1 cellular context compared by ENCODE assay signal in the genomic region with DNA sequence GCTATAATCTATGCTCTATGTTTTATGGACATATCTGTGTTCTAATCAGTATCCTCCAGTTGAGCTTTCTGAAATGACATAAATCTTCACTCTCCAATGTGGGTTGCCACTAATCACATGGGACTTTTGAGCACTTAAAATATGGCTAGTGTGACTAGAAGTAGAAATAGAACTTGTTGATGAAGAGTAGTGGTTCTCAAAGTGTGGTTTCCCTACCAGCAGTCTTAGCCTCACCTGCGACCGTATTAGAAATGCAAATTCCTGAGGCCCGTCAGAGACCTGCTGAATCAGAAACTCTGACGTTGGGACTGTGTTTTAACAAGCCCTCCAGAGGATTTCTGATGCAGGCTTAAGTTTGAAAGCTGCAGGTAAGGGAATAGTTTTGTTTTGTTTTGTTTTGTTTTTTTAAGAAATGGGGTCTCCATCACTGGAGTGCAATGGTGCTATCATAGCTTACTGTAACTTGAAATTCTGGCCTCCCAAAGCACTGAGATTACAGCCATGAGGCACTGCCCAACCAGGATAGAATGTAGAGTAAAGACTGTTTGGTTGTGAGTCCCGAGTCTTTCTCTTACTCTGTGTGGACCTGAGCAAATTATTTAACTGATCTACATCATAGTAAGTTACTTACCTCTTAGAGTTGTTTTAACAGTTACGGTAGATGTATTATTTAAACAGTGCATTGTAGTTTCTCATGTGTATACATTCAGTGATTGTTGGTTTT.
TF ChIP-seq lines count a peak whose summit lies in the region.

No MANE protein-coding gene starts in this region.

TF ChIP-seq in GM12878, 131 proteins besides CTCF, POLR2A, EP300 and RAD21 (continued from another document):
- TF ChIP-seq, protein P1, sequence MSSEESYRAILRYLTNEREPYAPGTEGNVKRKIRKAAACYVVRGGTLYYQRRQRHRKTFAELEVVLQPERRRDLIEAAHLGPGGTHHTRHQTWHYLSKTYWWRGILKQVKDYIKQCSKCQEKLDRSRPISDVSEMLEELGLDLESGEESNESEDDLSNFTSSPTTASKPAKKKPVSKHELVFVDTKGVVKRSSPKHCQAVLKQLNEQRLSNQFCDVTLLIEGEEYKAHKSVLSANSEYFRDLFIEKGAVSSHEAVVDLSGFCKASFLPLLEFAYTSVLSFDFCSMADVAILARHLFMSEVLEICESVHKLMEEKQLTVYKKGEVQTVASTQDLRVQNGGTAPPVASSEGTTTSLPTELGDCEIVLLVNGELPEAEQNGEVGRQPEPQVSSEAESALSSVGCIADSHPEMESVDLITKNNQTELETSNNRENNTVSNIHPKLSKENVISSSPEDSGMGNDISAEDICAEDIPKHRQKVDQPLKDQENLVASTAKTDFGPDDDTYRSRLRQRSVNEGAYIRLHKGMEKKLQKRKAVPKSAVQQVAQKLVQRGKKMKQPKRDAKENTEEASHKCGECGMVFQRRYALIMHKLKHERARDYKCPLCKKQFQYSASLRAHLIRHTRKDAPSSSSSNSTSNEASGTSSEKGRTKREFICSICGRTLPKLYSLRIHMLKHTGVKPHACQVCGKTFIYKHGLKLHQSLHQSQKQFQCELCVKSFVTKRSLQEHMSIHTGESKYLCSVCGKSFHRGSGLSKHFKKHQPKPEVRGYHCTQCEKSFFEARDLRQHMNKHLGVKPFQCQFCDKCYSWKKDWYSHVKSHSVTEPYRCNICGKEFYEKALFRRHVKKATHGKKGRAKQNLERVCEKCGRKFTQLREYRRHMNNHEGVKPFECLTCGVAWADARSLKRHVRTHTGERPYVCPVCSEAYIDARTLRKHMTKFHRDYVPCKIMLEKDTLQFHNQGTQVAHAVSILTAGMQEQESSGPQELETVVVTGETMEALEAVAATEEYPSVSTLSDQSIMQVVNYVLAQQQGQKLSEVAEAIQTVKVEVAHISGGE (CRISPR knock-in tag; IDR thresholded peaks at IDR 0.05): no peak
- TF ChIP-seq ZNF622 (IDR thresholded peaks at IDR 0.05): no peak
- TF ChIP-seq NBN (IDR thresholded peaks at IDR 0.05): peak; percentile 55
- peak; percentile 62; the same call in 1 of the 2 replicates for TF ChIP-seq CHD2 (IDR thresholded peaks at IDR 0.05; ENCODE audit: borderline replicate concordance, low read depth, low read length)
- no peak for TF ChIP-seq SMARCA5 (IDR thresholded peaks at IDR 0.05)
- TF ChIP-seq, protein P2, sequence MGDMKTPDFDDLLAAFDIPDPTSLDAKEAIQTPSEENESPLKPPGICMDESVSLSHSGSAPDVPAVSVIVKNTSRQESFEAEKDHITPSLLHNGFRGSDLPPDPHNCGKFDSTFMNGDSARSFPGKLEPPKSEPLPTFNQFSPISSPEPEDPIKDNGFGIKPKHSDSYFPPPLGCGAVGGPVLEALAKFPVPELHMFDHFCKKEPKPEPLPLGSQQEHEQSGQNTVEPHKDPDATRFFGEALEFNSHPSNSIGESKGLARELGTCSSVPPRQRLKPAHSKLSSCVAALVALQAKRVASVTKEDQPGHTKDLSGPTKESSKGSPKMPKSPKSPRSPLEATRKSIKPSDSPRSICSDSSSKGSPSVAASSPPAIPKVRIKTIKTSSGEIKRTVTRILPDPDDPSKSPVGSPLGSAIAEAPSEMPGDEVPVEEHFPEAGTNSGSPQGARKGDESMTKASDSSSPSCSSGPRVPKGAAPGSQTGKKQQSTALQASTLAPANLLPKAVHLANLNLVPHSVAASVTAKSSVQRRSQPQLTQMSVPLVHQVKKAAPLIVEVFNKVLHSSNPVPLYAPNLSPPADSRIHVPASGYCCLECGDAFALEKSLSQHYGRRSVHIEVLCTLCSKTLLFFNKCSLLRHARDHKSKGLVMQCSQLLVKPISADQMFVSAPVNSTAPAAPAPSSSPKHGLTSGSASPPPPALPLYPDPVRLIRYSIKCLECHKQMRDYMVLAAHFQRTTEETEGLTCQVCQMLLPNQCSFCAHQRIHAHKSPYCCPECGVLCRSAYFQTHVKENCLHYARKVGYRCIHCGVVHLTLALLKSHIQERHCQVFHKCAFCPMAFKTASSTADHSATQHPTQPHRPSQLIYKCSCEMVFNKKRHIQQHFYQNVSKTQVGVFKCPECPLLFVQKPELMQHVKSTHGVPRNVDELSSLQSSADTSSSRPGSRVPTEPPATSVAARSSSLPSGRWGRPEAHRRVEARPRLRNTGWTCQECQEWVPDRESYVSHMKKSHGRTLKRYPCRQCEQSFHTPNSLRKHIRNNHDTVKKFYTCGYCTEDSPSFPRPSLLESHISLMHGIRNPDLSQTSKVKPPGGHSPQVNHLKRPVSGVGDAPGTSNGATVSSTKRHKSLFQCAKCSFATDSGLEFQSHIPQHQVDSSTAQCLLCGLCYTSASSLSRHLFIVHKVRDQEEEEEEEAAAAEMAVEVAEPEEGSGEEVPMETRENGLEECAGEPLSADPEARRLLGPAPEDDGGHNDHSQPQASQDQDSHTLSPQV (IDR thresholded peaks at IDR 0.05): no peak
- no peak for TF ChIP-seq ZNF274 (IDR thresholded peaks at IDR 0.05; ENCODE audit: insufficient read depth, insufficient read length)
